10 cellular contexts compared by ENCODE assay signal in genomic region chr5:64612349-64612961, GRCh38.
DNase-seq lines count a peak whose midpoint lies in the region; ATAC-seq and TF ChIP-seq lines count a peak whose summit lies in the region.
"Had no signal": no experiment of that assay in that cellular context is flagged by ENCODE, and none has a peak within 500 bp of the region (broad histone marks: within the 10 kb centered on the region; RNA-seq: fewer than 3 reads in every experiment).

No MANE protein-coding gene starts in this region.

- peak; percentile 25 for DNase-seq in NCI-H1092 treated with DMSO at 0.1 percent for 48 hours (lab: John Stamatoyannopoulos, UW)
- DNase-seq in NCI-H1092 (lab: John Stamatoyannopoulos, UW) = no peak
- DNase-seq in NCI-H460 (ENCODE audit: extremely low read depth, low read depth) = peak; percentile 54
- DNase-seq in cerebellum (ENCODE audit: low spot score) = peak; percentile 49
- DNase-seq in left kidney (ENCODE audit: low read depth, low spot score) = peak; percentile 87
- no peak for DNase-seq in naive thymus-derived CD8-positive, alpha-beta T cell

- peaks cover 8 to 21% (median 15%) of the 10 kb centered on the region in 5 donors for H3K27me3 Mint-ChIP-seq in naive thymus-derived CD8-positive, alpha-beta T cell

- no peaks in the 10 kb centered on the region for H3K9me3 Mint-ChIP-seq in naive thymus-derived CD8-positive, alpha-beta T cell
- H3K9me3 Mint-ChIP-seq: activated T-cell treated with anti-CD3 and anti-CD28 coated beads, Interleukin-2, amount 50 U/mL, for 72 hours had no signal

- H3K36me3 ChIP-seq in HEK293 (ENCODE audit: control insufficient read depth in 2 of 2, insufficient read depth in 1 of 2, low read length in 2 of 2) = no peaks in the 10 kb centered on the region
- H3K36me3 ChIP-seq: BLaER1 treated with 17β-estradiol and CSF1 and Interleukin-3, amounts not matched to agents 10 nM and 100 nM had no signal

- TF ChIP-seq CTCF in HEK293 (tag by site-specific recombination; IDR thresholded peaks at IDR 0.05) = peak; percentile 56; the same call in 1 of the 2 replicates

- H3K4me3 Mint-ChIP-seq in naive thymus-derived CD8-positive, alpha-beta T cell = no peak overlapping the region
- H3K4me3 Mint-ChIP-seq: activated T-cell treated with anti-CD3 and anti-CD28 coated beads, Interleukin-2, amount 50 U/mL, for 72 hours had no signal

- POLR2A ChIA-PET in HEK293 (lab: Yijun Ruan, JAX) = no interaction called here
- POLR2A ChIA-PET in naive thymus-derived CD8-positive, alpha-beta T cell (lab: Charles Lee) = no interaction called here

- no peak overlapping the region for H3K4me3 ChIP-seq in HEK293 (ENCODE audit: low read depth, low read length)
- H3K4me3 ChIP-seq: BLaER1 treated with 17β-estradiol and CSF1 and Interleukin-3, amounts not matched to agents 10 nM and 100 nM had no signal

- H3K27ac Mint-ChIP-seq in naive thymus-derived CD8-positive, alpha-beta T cell = no peak overlapping the region
- H3K27ac Mint-ChIP-seq: activated T-cell treated with anti-CD3 and anti-CD28 coated beads, Interleukin-2, amount 50 U/mL, for 72 hours had no signal

- no peaks in the 10 kb centered on the region for H3K4me1 ChIP-seq in HEK293 (ENCODE audit: control insufficient read depth, insufficient read depth, low read length)
- H3K4me1 ChIP-seq: BLaER1 treated with 17β-estradiol and CSF1 and Interleukin-3, amounts not matched to agents 10 nM and 100 nM had no signal

- no peaks in the 10 kb centered on the region for H3K4me1 Mint-ChIP-seq in naive thymus-derived CD8-positive, alpha-beta T cell

- H3K36me3 Mint-ChIP-seq in naive thymus-derived CD8-positive, alpha-beta T cell = no peaks in the 10 kb centered on the region

- no peak for ATAC-seq in naive thymus-derived CD8-positive, alpha-beta T cell
- ATAC-seq in HG02973 (IDR thresholded peaks at IDR 0.05; ENCODE audit: unreplicated experiment) = no peak
- ATAC-seq: activated T-cell treated with anti-CD3 and anti-CD28 coated beads, Interleukin-2, amount 50 U/mL, for 72 hours had no signal

- H3K27ac ChIP-seq in HEK293 (ENCODE audit: extremely low read depth, low read depth, low read length) = no peak overlapping the region
- H3K27ac ChIP-seq: BLaER1 treated with 17β-estradiol and CSF1 and Interleukin-3, amounts not matched to agents 10 nM and 100 nM had no signal

- H3K9me3 ChIP-seq in HEK293 (ENCODE audit: control insufficient read depth, insufficient read depth, low read depth, low read length) = no peaks in the 10 kb centered on the region
- H3K9me3 ChIP-seq: BLaER1 treated with 17β-estradiol and CSF1 and Interleukin-3, amounts not matched to agents 10 nM and 100 nM had no signal

- CTCF ChIA-PET in HEK293 (lab: Yijun Ruan, JAX) = interaction anchor here (0.5 to 6.4 kb wide), 37 partner anchors 10 to 1211 kb away, joined by 3 to 91 read pairs (median 3); partner anchors contain the start of genes CWC27 and SREK1IP1

TF ChIP-seq in HEK293, 187 proteins besides CTCF, POLR2A, EP300 and RAD21:
- TF ChIP-seq ZNF362 (tag by site-specific recombination; IDR thresholded peaks at IDR 0.05) = peak; percentile 46; the same call in 1 of the 2 replicates
- TF ChIP-seq ZNF791 (tag by site-specific recombination; IDR thresholded peaks at IDR 0.05) = no peak
- TF ChIP-seq ZNF654 (tag by site-specific recombination; IDR thresholded peaks at IDR 0.05; ENCODE audit: low read depth) = peak; percentile 77

Comparison
In these comparisons a context has a peak if more than half of its experiments do, and no peak if none do; other contexts are left out.
1. DNase-seq: peak in NCI-H1092 treated with DMSO at 0.1 percent for 48 hours (single experiment), NCI-H460 (single experiment), cerebellum (single experiment) and left kidney (single experiment); none in NCI-H1092 (single experiment) and naive thymus-derived CD8-positive, alpha-beta T cell (0 of 10).